Comparison of ENCODE assay signal across 1 cellular context in genomic region chr7:572013-572667, GRCh38.
TF ChIP-seq lines count a peak whose summit lies in the region.

No MANE protein-coding gene starts in this region.

TF ChIP-seq in H1, 55 proteins besides CTCF, POLR2A, EP300 and RAD21:
- no peak for TF ChIP-seq JUN (IDR thresholded peaks at IDR 0.05; ENCODE audit: low read depth, low read length)
TF ChIP-seq in H1: peak in this region for 0.
